8 cellular contexts compared by ENCODE assay signal in genomic region chr21:32611471-32611997, GRCh38. TPM values are rescaled to one million over a fixed set of nuclear protein-coding genes. Genes with fewer than 3 reads are reported as not detected.
A peak's percentile ranks its signal among the peaks of the same experiment; 100 is the strongest.
DNase-seq lines count a peak whose midpoint lies in the region; ATAC-seq and TF ChIP-seq lines count a peak whose summit lies in the region.

No MANE protein-coding gene starts in this region.

- H2AFZ ChIP-seq in DND-41 (ENCODE audit: low read depth, low read length): peak overlapping the region; percentile 97

- H3K27ac Mint-ChIP-seq in HFFc6: peak overlapping the region; percentile 100
- H3K27ac Mint-ChIP-seq in activated naive CD8-positive, alpha-beta T cell treated with anti-CD3 and anti-CD28 coated beads, Interleukin-2, amount 50 U/mL, for 24 hours: peak overlapping the region; percentile 91

- H3K27ac ChIP-seq in DND-41 (ENCODE audit: low read length): peak overlapping the region; percentile 90
- peak overlapping the region; percentile 91 for H3K27ac ChIP-seq in Panc1 (ENCODE audit: low read length)
- H3K27ac ChIP-seq in right cardiac atrium (ENCODE audit: low read length): peak overlapping the region; percentile 88

- no peaks in the 10 kb centered on the region for H3K27me3 ChIP-seq in DND-41 (ENCODE audit: insufficient read depth, low read length, poor library complexity)
- no peaks in the 10 kb centered on the region for H3K27me3 ChIP-seq in Panc1 (ENCODE audit: control insufficient read depth, insufficient read depth, low read length)
- no peaks in the 10 kb centered on the region for H3K27me3 ChIP-seq in right cardiac atrium (ENCODE audit: control insufficient read depth, insufficient read depth)
- H3K27me3 ChIP-seq in skeletal muscle satellite cell (ENCODE audit: control insufficient read depth, insufficient read depth, low read length): no peaks in the 10 kb centered on the region

- peaks cover 4% of the 10 kb centered on the region; the same call in 1 of the 2 replicates for H3K36me3 Mint-ChIP-seq in HFFc6 (ENCODE audit: low read depth)
- H3K36me3 Mint-ChIP-seq in activated naive CD8-positive, alpha-beta T cell treated with anti-CD3 and anti-CD28 coated beads, Interleukin-2, amount 50 U/mL, for 24 hours (ENCODE audit: low read depth): peaks cover 21% of the 10 kb centered on the region

- CTCF ChIA-PET in Panc1 (lab: Charles Lee): no interaction called here

- WGBS in right cardiac atrium: under 1% methylated on average over 28 of the region's 28 CpGs

- TF ChIP-seq CTCF in DND-41 (IDR thresholded peaks at IDR 0.05; ENCODE audit: borderline replicate concordance, extremely low read depth, low read length, poor library complexity, severe bottlenecking) (no peak), HFFc6 (IDR thresholded peaks at IDR 0.05) (no peak), Panc1 (IDR thresholded peaks at IDR 0.05) (no peak)

- no peaks in the 10 kb centered on the region for H3K9me3 ChIP-seq in DND-41 (ENCODE audit: insufficient read depth, low read length, severe bottlenecking)
- no peaks in the 10 kb centered on the region for H3K9me3 ChIP-seq in Panc1 (ENCODE audit: control insufficient read depth, insufficient read depth, low read depth, low read length)
- no peaks in the 10 kb centered on the region for H3K9me3 ChIP-seq in right cardiac atrium (ENCODE audit: control insufficient read depth, low read length)
- no peaks in the 10 kb centered on the region for H3K9me3 ChIP-seq in skeletal muscle satellite cell (replicated peaks; ENCODE audit: low read length)

- DNase-seq in DND-41: peak; percentile 54
- peak; percentile 28 for DNase-seq in HFFc6
- DNase-seq in Panc1 (ENCODE audit: low read depth, low spot score): no peak
- DNase-seq in activated naive CD8-positive, alpha-beta T cell treated with anti-CD3 and anti-CD28 coated beads, Interleukin-2, amount 50 U/mL, for 24 hours: peak; percentile 57
- peak in 1 of 3 donors; percentile 64 for DNase-seq in right cardiac atrium
- DNase-seq in DMS79 treated with DMSO at 0.1 percent for 48 hours (lab: John Stamatoyannopoulos, UW): no peak

- H3K27me3 Mint-ChIP-seq in HFFc6 (ENCODE audit: insufficient read depth): peaks cover 6% of the 10 kb centered on the region
- peaks cover 2% of the 10 kb centered on the region for H3K27me3 Mint-ChIP-seq in activated naive CD8-positive, alpha-beta T cell treated with anti-CD3 and anti-CD28 coated beads, Interleukin-2, amount 50 U/mL, for 24 hours

- peak overlapping the region; percentile 62 to 90 for H3K4me3 ChIP-seq in DND-41 (ENCODE audit: low read depth in 1 of 2, low read length in 2 of 2)
- H3K4me3 ChIP-seq in Panc1 (ENCODE audit: low read depth in 2 of 2, low read length in 2 of 2): peak overlapping the region; percentile 92 to 93
- H3K4me3 ChIP-seq in right cardiac atrium (ENCODE audit: low read length): peak overlapping the region; percentile 59
- peak overlapping the region; percentile 94 for H3K4me3 ChIP-seq in skeletal muscle satellite cell (ENCODE audit: low read length)

- in situ Hi-C loops in Panc1 (cut with HindIII; ENCODE audit: low pct_unique_long_range_greater_than_20kb, low sequenced_read_pairs): no loop called here

- H3K4me2 ChIP-seq in DND-41 (ENCODE audit: insufficient read depth, low read length) (peak overlapping the region; percentile 65), skeletal muscle satellite cell (ENCODE audit: low read length) (peak overlapping the region; percentile 83)

- intact Hi-C loops in Panc1 (cut with micrococcal nuclease; ENCODE audit: unreplicated experiment) (no loop called here), right cardiac atrium (cut with DNase I) (no loop called here)

- H3K79me2 ChIP-seq in DND-41 (ENCODE audit: insufficient read depth, low read length): peaks cover 26% of the 10 kb centered on the region

- H3K9me3 Mint-ChIP-seq in HFFc6: no peaks in the 10 kb centered on the region
- H3K9me3 Mint-ChIP-seq in activated naive CD8-positive, alpha-beta T cell treated with anti-CD3 and anti-CD28 coated beads, Interleukin-2, amount 50 U/mL, for 24 hours: no peaks in the 10 kb centered on the region

- H4K20me1 ChIP-seq in DND-41 (ENCODE audit: insufficient read depth, low read length): no peaks in the 10 kb centered on the region; the same call in 1 of the 2 replicates

- POLR2A ChIA-PET in Panc1 (lab: Charles Lee): no interaction called here

- peak overlapping the region; percentile 99 for H3K4me3 Mint-ChIP-seq in HFFc6
- peak overlapping the region; percentile 92 for H3K4me3 Mint-ChIP-seq in activated naive CD8-positive, alpha-beta T cell treated with anti-CD3 and anti-CD28 coated beads, Interleukin-2, amount 50 U/mL, for 24 hours

- BruUV-seq in Panc1 (replicated peaks; lab: Mats Ljungman, UMichigan): TSS peak; percentile 72

- peak overlapping the region; percentile 72 for H3K9ac ChIP-seq in DND-41 (ENCODE audit: low read depth, low read length)
- H3K9ac ChIP-seq in skeletal muscle satellite cell (ENCODE audit: low read depth, low read length): peak overlapping the region; percentile 96

- peaks cover 7% of the 10 kb centered on the region; the same call in 1 of the 2 replicates for H3K4me1 Mint-ChIP-seq in HFFc6 (ENCODE audit: low read depth)
- H3K4me1 Mint-ChIP-seq in activated naive CD8-positive, alpha-beta T cell treated with anti-CD3 and anti-CD28 coated beads, Interleukin-2, amount 50 U/mL, for 24 hours: peaks cover 21% of the 10 kb centered on the region

- ATAC-seq in DND-41 (ENCODE audit: insufficient read depth, low read depth): peak; percentile 52
- ATAC-seq in Panc1: no peak
- no peak for ATAC-seq in activated naive CD8-positive, alpha-beta T cell treated with anti-CD3 and anti-CD28 coated beads, Interleukin-2, amount 50 U/mL, for 24 hours
- peak; percentile 7 to 27 for ATAC-seq in right cardiac atrium
- no peak for ATAC-seq in HG03457 (IDR thresholded peaks at IDR 0.05; ENCODE audit: unreplicated experiment)

- peaks cover 34% of the 10 kb centered on the region for H3K36me3 ChIP-seq in DND-41 (ENCODE audit: insufficient read depth, low read length)
- peaks cover 14% of the 10 kb centered on the region for H3K36me3 ChIP-seq in Panc1 (ENCODE audit: control insufficient read depth, insufficient read depth, low read length)
- H3K36me3 ChIP-seq in skeletal muscle satellite cell (ENCODE audit: insufficient read depth, low read length): peaks cover 8% of the 10 kb centered on the region

- peaks cover 25% of the 10 kb centered on the region for H3K4me1 ChIP-seq in DND-41 (ENCODE audit: insufficient read depth, low read length)
- H3K4me1 ChIP-seq in Panc1 (ENCODE audit: control insufficient read depth, insufficient read depth, low read length): no peaks in the 10 kb centered on the region; the same call in none of the 2 replicates
- H3K4me1 ChIP-seq in right cardiac atrium (ENCODE audit: control insufficient read depth, insufficient read depth, low read length): peaks cover 2% of the 10 kb centered on the region
- H3K4me1 ChIP-seq in skeletal muscle satellite cell (ENCODE audit: control insufficient read depth, insufficient read depth, low read length): peaks cover 4% of the 10 kb centered on the region

RNA-seq across cellular contexts. Expression of gene CFAP298, which starts 0.6 kb away (rescaled TPM):
- 10 to 100 TPM; 27.5 to 45.5 (median 33.1) TPM for total RNA-seq in HFFc6 (2021; fragmentation: NEBNext Ultra II Directional; extraction: Animal tissue kit (Norgen Biotek cat#: 25700))
- total RNA-seq in Panc1 (2021; ENCODE audit: unreplicated experiment) (42.0 TPM), right cardiac atrium (10 to 100 TPM; 21.5 to 23.6 (median 22.0) TPM)
- polyA plus RNA-seq in Panc1 (2012; ENCODE audit: insufficient read length): 46.7 TPM
- 29.8 TPM for polyA plus RNA-seq in right cardiac atrium
- total RNA-seq in skeletal muscle satellite cell (2012; rRNA removed): 27.1 and 27.3 TPM in 2 replicates

RNA-seq across cellular contexts. Expression of gene TCP10L, which starts 26.2 kb away (rescaled TPM):
- total RNA-seq in HFFc6 (2021; fragmentation: NEBNext Ultra II Directional; extraction: Animal tissue kit (Norgen Biotek cat#: 25700)): under 1 TPM in 1 of 6 experiments, not detected in 5; 0.14 TPM
- total RNA-seq in Panc1 (2021; ENCODE audit: unreplicated experiment) (0.57 TPM), right cardiac atrium (1 to 10 TPM; 1.4 to 3.4 (median 2.1) TPM)
- not detected for polyA plus RNA-seq in Panc1 (2012; ENCODE audit: insufficient read length)
- 1.9 TPM for polyA plus RNA-seq in right cardiac atrium
- total RNA-seq in skeletal muscle satellite cell (2012; rRNA removed): not detected in 2 replicates

Comparison
In these comparisons a context has a peak if more than half of its experiments do, and no peak if none do; other contexts are left out.
1. ATAC-seq: peak in DND-41 (single experiment) and right cardiac atrium (2 of 2); none in Panc1 (single experiment), activated naive CD8-positive, alpha-beta T cell treated with anti-CD3 and anti-CD28 coated beads, Interleukin-2, amount 50 U/mL, for 24 hours (single experiment) and HG03457 (single experiment).
2. DNase-seq: peak in DND-41 (single experiment), HFFc6 (single experiment) and activated naive CD8-positive, alpha-beta T cell treated with anti-CD3 and anti-CD28 coated beads, Interleukin-2, amount 50 U/mL, for 24 hours (single experiment); none in Panc1 (single experiment) and DMS79 treated with DMSO at 0.1 percent for 48 hours (single experiment).
3. Peak in every context shown above with its lines, with median percentiles within 50 percentile points of each other: H3K27ac ChIP-seq and H3K4me3 ChIP-seq.